In the genomic region with DNA sequence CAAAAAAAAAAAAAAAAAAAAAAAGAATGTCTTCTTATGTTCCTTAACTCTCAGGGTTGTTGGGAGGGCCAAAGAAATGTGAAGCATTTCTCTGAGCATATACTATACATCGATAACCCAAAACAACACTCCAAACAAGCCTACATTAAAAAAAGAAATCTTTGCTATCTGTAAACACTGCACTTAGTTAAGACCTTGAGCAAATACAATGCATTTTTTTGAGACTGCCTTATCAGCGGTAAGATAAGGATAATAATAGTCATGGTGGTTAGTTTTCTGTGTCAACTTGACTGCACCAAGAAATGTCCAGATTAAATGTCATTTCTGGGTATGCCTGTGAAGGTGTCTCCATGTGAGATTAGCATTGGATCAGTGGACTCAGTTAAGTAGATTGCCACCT, we compare ENCODE assay signal across 9 cellular contexts.
"Had no signal": no experiment of that assay in that cellular context is flagged by ENCODE, and none has a peak within 500 bp of the region (broad histone marks: within the 10 kb centered on the region; RNA-seq: fewer than 3 reads in every experiment).

No MANE protein-coding gene starts in this region.

- H2AFZ ChIP-seq: GM23248 had no signal

- H3K4me1 ChIP-seq: HAP-1 had no signal

- ATAC-seq: HCT116, K562 had no signal

- H3K4me3 ChIP-seq: GM23248, HAP-1, K562 had no signal

- H3K36me3 ChIP-seq: HAP-1 had no signal

- H3K27ac ChIP-seq: GM23248, HL-60 had no signal

- H3K9ac ChIP-seq: GM23248 had no signal

- FAIRE-seq: K562 had no signal

- DNase-seq: GM23248, GOT3, H7, HFFc6, IMR-90 had no signal

- H3K9me3 ChIP-seq: HAP-1 had no signal
